Comparison of ENCODE assay signal across 14 cellular contexts in genomic region chr13:43579321-43579720, GRCh38.
A peak's percentile ranks its signal among the peaks of the same experiment; 100 is the strongest.
DNase-seq lines count a peak whose midpoint lies in the region; ATAC-seq and TF ChIP-seq lines count a peak whose summit lies in the region.
"Had no signal": no experiment of that assay in that cellular context is flagged by ENCODE, and none has a peak within 500 bp of the region (broad histone marks: within the 10 kb centered on the region; RNA-seq: fewer than 3 reads in every experiment).

No MANE protein-coding gene starts in this region.

- H3K27ac Mint-ChIP-seq in stimulated activated memory B cell treated with anti-CD40 and anti-IgM and Interleukin-4, amounts not matched to agents 10 μg/mL and 1 μg/mL and 100 μg/mL, for 72 hours: no peak overlapping the region
- H3K27ac Mint-ChIP-seq: CD4-positive, alpha-beta memory T cell; GM23338; H9 had no signal

- no peaks in the 10 kb centered on the region for H3K9me3 Mint-ChIP-seq in stimulated activated memory B cell treated with anti-CD40 and anti-IgM and Interleukin-4, amounts not matched to agents 10 μg/mL and 1 μg/mL and 100 μg/mL, for 72 hours
- H3K9me3 Mint-ChIP-seq: CD4-positive, alpha-beta memory T cell; GM23338; H9 had no signal

- no peaks in the 10 kb centered on the region for H3K36me3 Mint-ChIP-seq in stimulated activated memory B cell treated with anti-CD40 and anti-IgM and Interleukin-4, amounts not matched to agents 10 μg/mL and 1 μg/mL and 100 μg/mL, for 72 hours
- H3K36me3 Mint-ChIP-seq: CD4-positive, alpha-beta memory T cell had no signal

- DNase-seq in foreskin melanocyte: peak; percentile 61
- DNase-seq in pons (ENCODE audit: low spot score): peak; percentile 93
- no peak for DNase-seq in activated naive CD4-positive, alpha-beta T cell (lab: John Stamatoyannopoulos, UW)
- no peak for DNase-seq in DMS153 (lab: John Stamatoyannopoulos, UW)
- DNase-seq: BE2C; CD4-positive, alpha-beta memory T cell; DND-41; GDM1; H9 had no signal

- H3K4me1 Mint-ChIP-seq in stimulated activated memory B cell treated with anti-CD40 and anti-IgM and Interleukin-4, amounts not matched to agents 10 μg/mL and 1 μg/mL and 100 μg/mL, for 72 hours: no peaks in the 10 kb centered on the region
- H3K4me1 Mint-ChIP-seq: CD4-positive, alpha-beta memory T cell had no signal

- ATAC-seq in stimulated activated memory B cell treated with anti-CD40 and anti-IgM and Interleukin-4, amounts not matched to agents 10 μg/mL and 1 μg/mL and 100 μg/mL, for 72 hours: no peak
- no peak for ATAC-seq in SK-N-SH treated with all-trans-retinoic acid at 6 μM for 48 hours
- ATAC-seq: GM23338 had no signal

- peak overlapping the region; percentile 77 for H3K27ac ChIP-seq in angular gyrus (ENCODE audit: low read depth, low read length)
- H3K27ac ChIP-seq: C4-2B had no signal

- H3K4me3 Mint-ChIP-seq in stimulated activated memory B cell treated with anti-CD40 and anti-IgM and Interleukin-4, amounts not matched to agents 10 μg/mL and 1 μg/mL and 100 μg/mL, for 72 hours: no peak overlapping the region
- H3K4me3 Mint-ChIP-seq: CD4-positive, alpha-beta memory T cell; GM23338; H9 had no signal

- no peaks in the 10 kb centered on the region for H3K27me3 Mint-ChIP-seq in stimulated activated memory B cell treated with anti-CD40 and anti-IgM and Interleukin-4, amounts not matched to agents 10 μg/mL and 1 μg/mL and 100 μg/mL, for 72 hours
- H3K27me3 Mint-ChIP-seq: CD4-positive, alpha-beta memory T cell had no signal

TF ChIP-seq in SK-N-SH treated with all-trans-retinoic acid at 6 μM for 48 hours, 23 proteins besides CTCF, POLR2A, EP300 and RAD21:
- TF ChIP-seq ZNF565 (CRISPR knock-in tag; conservative IDR thresholded peaks at IDR 0.05; ENCODE audit: low read depth) (no peak), ESRRG (CRISPR knock-in tag; IDR thresholded peaks at IDR 0.05) (no peak), OSR1 (CRISPR knock-in tag; IDR thresholded peaks at IDR 0.05) (no peak), ZNF8 (CRISPR knock-in tag; IDR thresholded peaks at IDR 0.05) (no peak), ZFP30 (CRISPR knock-in tag; IDR thresholded peaks at IDR 0.05) (no peak), CSDC2 (CRISPR knock-in tag; IDR thresholded peaks at IDR 0.05) (no peak), PPARA (CRISPR knock-in tag; IDR thresholded peaks at IDR 0.05; ENCODE audit: borderline replicate concordance) (no peak), ZFP3 (CRISPR knock-in tag; IDR thresholded peaks at IDR 0.05) (no peak), TSHZ2 (CRISPR knock-in tag; IDR thresholded peaks at IDR 0.05) (no peak), POU6F1 (CRISPR knock-in tag; IDR thresholded peaks at IDR 0.05; ENCODE audit: borderline replicate concordance, low read depth) (no peak)

Comparison
In these comparisons a context has a peak if more than half of its experiments do, and no peak if none do; other contexts are left out.
1. DNase-seq: peak in foreskin melanocyte (single experiment) and pons (single experiment); none in activated naive CD4-positive, alpha-beta T cell (0 of 4) and DMS153 (single experiment).